15 cellular contexts compared by ENCODE assay signal in genomic region chr9:35164711-35165110, GRCh38. TPM values are rescaled to one million over a fixed set of nuclear protein-coding genes. Genes with fewer than 3 reads are reported as not detected.
DNase-seq lines count a peak whose midpoint lies in the region; TF ChIP-seq lines count a peak whose summit lies in the region.
"Had no signal": no experiment of that assay in that cellular context is flagged by ENCODE, and none has a peak within 500 bp of the region (broad histone marks: within the 10 kb centered on the region; RNA-seq: fewer than 3 reads in every experiment).

No MANE protein-coding gene starts in this region.

- no peaks in the 10 kb centered on the region for H3K36me3 ChIP-seq in H7 (replicated peaks; ENCODE audit: control insufficient read depth, insufficient read depth, low read length)
- H3K36me3 ChIP-seq: adrenal gland, MG63, sigmoid colon had no signal

- TF ChIP-seq CTCF in NB4 (IDR thresholded peaks at IDR 0.05; ENCODE audit: low read depth, low read length) = no peak
- TF ChIP-seq CTCF in choroid plexus epithelial cell (conservative IDR thresholded peaks at IDR 0.05; ENCODE audit: low read depth, low read length) = no peak
- no peak for TF ChIP-seq CTCF in neural crest cell (conservative IDR thresholded peaks at IDR 0.05)

- H3K4me3 Mint-ChIP-seq in neural crest cell = peak overlapping the region; percentile 68

- no peaks in the 10 kb centered on the region for H3K27me3 Mint-ChIP-seq in neural crest cell (ENCODE audit: low read depth)

- H3K4me3 ChIP-seq in NB4 (ENCODE audit: low read depth, low read length) (no peak overlapping the region), choroid plexus epithelial cell (ENCODE audit: low read depth, low read length) (no peak overlapping the region), H7 (ENCODE audit: insufficient read depth, low read depth, low read length) (no peak overlapping the region)
- H3K4me3 ChIP-seq: adrenal gland, MG63, sigmoid colon had no signal

- H3K27ac ChIP-seq in caudate nucleus (ENCODE audit: low read depth, low read length) = no peak overlapping the region
- H3K27ac ChIP-seq: adrenal gland, C4-2B, sigmoid colon had no signal

- H3K4me1 Mint-ChIP-seq in neural crest cell = peaks cover 37% of the 10 kb centered on the region

- peak; percentile 72 for DNase-seq in EL
- peak; percentile 30 for DNase-seq in NB4 (ENCODE audit: low read depth)
- peak; percentile 70 for DNase-seq in choroid plexus epithelial cell (ENCODE audit: low read depth)
- no peak for DNase-seq in neural crest cell (ENCODE audit: low read depth, low spot score)
- no peak for DNase-seq in midbrain (lab: John Stamatoyannopoulos, UW)
- no peak for DNase-seq in H7
- DNase-seq in NCI-H2171 treated with DMSO at 0.1 percent for 48 hours (lab: John Stamatoyannopoulos, UW) = no peak
- no peak for DNase-seq in caudate nucleus (lab: John Stamatoyannopoulos, UW)
- DNase-seq: activated CD4-positive, CD25-positive, alpha-beta regulatory T cell; activated T-cell treated with anti-CD3 and anti-CD28 coated beads for 4 hours; adrenal gland; MG63; NCI-H774; sigmoid colon had no signal

- TF ChIP-seq POLR2A in NB4 (IDR thresholded peaks at IDR 0.05; ENCODE audit: extremely low read depth, insufficient read length) = no peak

- peaks cover 2% of the 10 kb centered on the region for H3K9me3 Mint-ChIP-seq in neural crest cell

- no peak overlapping the region for H3K27ac Mint-ChIP-seq in neural crest cell (ENCODE audit: unreplicated experiment)

- no peaks in the 10 kb centered on the region for H3K27me3 ChIP-seq in H7 (ENCODE audit: control insufficient read depth, insufficient read depth, low read length)
- H3K27me3 ChIP-seq: adrenal gland, MG63, sigmoid colon had no signal

- peaks cover 2% of the 10 kb centered on the region for H3K36me3 Mint-ChIP-seq in neural crest cell (ENCODE audit: low read depth)

RNA-seq across cellular contexts. Expression of gene UNC13B, which starts 2.9 kb away (rescaled TPM):
- total RNA-seq in neural crest cell = 56.9 and 58.0 TPM in 2 replicates
- 49.5 and 56.0 TPM in 2 replicates for total RNA-seq in H7 (2014; rRNA removed; shearing (Covaris generic))

RNA-seq across cellular contexts. Expression of gene ATOSB, which starts 49.0 kb away (rescaled TPM):
- total RNA-seq in neural crest cell = 12.2 and 15.2 TPM in 2 replicates
- 9.4 and 13.9 TPM in 2 replicates for total RNA-seq in H7 (2014; rRNA removed; shearing (Covaris generic))

Comparison
In these comparisons a context has a peak if more than half of its experiments do, and no peak if none do; other contexts are left out.
1. DNase-seq: peak in EL (single experiment), NB4 (single experiment) and choroid plexus epithelial cell (single experiment); none in neural crest cell (single experiment), midbrain (single experiment), H7 (single experiment), NCI-H2171 treated with DMSO at 0.1 percent for 48 hours (single experiment) and caudate nucleus (0 of 61).